Comparison of ENCODE assay signal across 9 cellular contexts in genomic region chr7:76191783-76192240, GRCh38. TPM values are rescaled to one million over a fixed set of nuclear protein-coding genes. Genes with fewer than 3 reads are reported as not detected.
DNase-seq lines count a peak whose midpoint lies in the region; ATAC-seq and TF ChIP-seq lines count a peak whose summit lies in the region.
"Had no signal": no experiment of that assay in that cellular context is flagged by ENCODE, and none has a peak within 500 bp of the region (broad histone marks: within the 10 kb centered on the region; RNA-seq: fewer than 3 reads in every experiment).

No MANE protein-coding gene starts in this region.

- intact Hi-C loops in gastrocnemius medialis (cut with DNase I; ENCODE audit: low total_unique reads) = no loop called here
- intact Hi-C loops in activated T-helper 2 cell treated with anti-CD3 and anti-CD28 coated beads, Interferon-gamma antibody, Interleukin-2, Interleukin-4, amounts not matched to agents 10 μg/mL and 5 μg/mL and 100 μg/mL, durations not matched to agents 14 hours and 24 hours and 36 hours (cut with micrococcal nuclease) = no loop called here

- H3K36me3 ChIP-seq in gastrocnemius medialis = no peaks in the 10 kb centered on the region

- H3K4me1 ChIP-seq in gastrocnemius medialis = no peaks in the 10 kb centered on the region

- no peaks in the 10 kb centered on the region for H3K9me3 ChIP-seq in gastrocnemius medialis

- no peak for ATAC-seq in gastrocnemius medialis
- ATAC-seq in GM21367 (IDR thresholded peaks at IDR 0.05; ENCODE audit: unreplicated experiment) = no peak

- no peaks in the 10 kb centered on the region for H3K9me3 Mint-ChIP-seq in activated T-helper 2 cell treated with anti-CD3 and anti-CD28 coated beads, Interferon-gamma antibody, Interleukin-2, Interleukin-4, amounts not matched to agents 10 μg/mL and 5 μg/mL and 100 μg/mL, durations not matched to agents 14 hours and 24 hours and 36 hours
- H3K9me3 Mint-ChIP-seq: nephron had no signal

- H3K27me3 ChIP-seq in gastrocnemius medialis = no peaks in the 10 kb centered on the region

- H3K4me3 ChIP-seq in gastrocnemius medialis = no peak overlapping the region

- H3K27ac ChIP-seq in gastrocnemius medialis = no peak overlapping the region

- peaks cover 4% of the 10 kb centered on the region for H3K27me3 Mint-ChIP-seq in activated T-helper 2 cell treated with anti-CD3 and anti-CD28 coated beads, Interferon-gamma antibody, Interleukin-2, Interleukin-4, amounts not matched to agents 10 μg/mL and 5 μg/mL and 100 μg/mL, durations not matched to agents 14 hours and 24 hours and 36 hours (ENCODE audit: low read depth)

- H3K36me3 Mint-ChIP-seq in activated T-helper 2 cell treated with anti-CD3 and anti-CD28 coated beads, Interferon-gamma antibody, Interleukin-2, Interleukin-4, amounts not matched to agents 10 μg/mL and 5 μg/mL and 100 μg/mL, durations not matched to agents 14 hours and 24 hours and 36 hours (ENCODE audit: low read depth) = no peaks in the 10 kb centered on the region

- H3K4me1 Mint-ChIP-seq in activated T-helper 2 cell treated with anti-CD3 and anti-CD28 coated beads, Interferon-gamma antibody, Interleukin-2, Interleukin-4, amounts not matched to agents 10 μg/mL and 5 μg/mL and 100 μg/mL, durations not matched to agents 14 hours and 24 hours and 36 hours (ENCODE audit: low read depth) = no peaks in the 10 kb centered on the region
- H3K4me1 Mint-ChIP-seq: nephron had no signal

- in situ Hi-C loops in gastrocnemius medialis (cut with MboI; ENCODE audit: low sequenced_read_pairs in 4 of 4) = loop anchor here in 1 of 4 donors (25.0 kb wide), 1 partner anchor 220 kb away; the partner anchor contains the start of genes SSC4D and ZP3

- no peak for TF ChIP-seq CTCF in gastrocnemius medialis (IDR thresholded peaks at IDR 0.05 in 4 of 5, conservative IDR thresholded peaks at IDR 0.05 in 1 of 5)

- no peak overlapping the region for H3K27ac Mint-ChIP-seq in activated T-helper 2 cell treated with anti-CD3 and anti-CD28 coated beads, Interferon-gamma antibody, Interleukin-2, Interleukin-4, amounts not matched to agents 10 μg/mL and 5 μg/mL and 100 μg/mL, durations not matched to agents 14 hours and 24 hours and 36 hours
- H3K27ac Mint-ChIP-seq: nephron had no signal

- no peak overlapping the region for H3K4me3 Mint-ChIP-seq in activated T-helper 2 cell treated with anti-CD3 and anti-CD28 coated beads, Interferon-gamma antibody, Interleukin-2, Interleukin-4, amounts not matched to agents 10 μg/mL and 5 μg/mL and 100 μg/mL, durations not matched to agents 14 hours and 24 hours and 36 hours (ENCODE audit: low read depth)
- H3K4me3 Mint-ChIP-seq: nephron had no signal

- no peak for TF ChIP-seq POLR2A in gastrocnemius medialis (IDR thresholded peaks at IDR 0.05)

- peak; percentile 71 for DNase-seq in ELF-1 (ENCODE audit: low read depth, low spot score)
- DNase-seq in LHCN-M2 (ENCODE audit: low read depth) = peak; percentile 71
- DNase-seq in SW480 (ENCODE audit: low spot score) = peak; percentile 81
- peak; percentile 3 for DNase-seq in kidney glomerular epithelial cell (lab: John Stamatoyannopoulos, UW)
- DNase-seq in activated naive CD4-positive, alpha-beta T cell treated with Interleukin-2 at 50 U/mL for 16 hours = no peak
- DNase-seq in gastrocnemius medialis = no peak
- DNase-seq in activated T-helper 2 cell treated with anti-CD3 and anti-CD28 coated beads, Interferon-gamma antibody, Interleukin-2, Interleukin-4, amounts not matched to agents 10 μg/mL and 5 μg/mL and 100 μg/mL, durations not matched to agents 14 hours and 24 hours and 36 hours (ENCODE audit: low spot score) = no peak

RNA-seq across cellular contexts. Expression of gene SRRM3, which starts 9.9 kb away (rescaled TPM):
- total RNA-seq in LHCN-M2 (2014; rRNA removed) = 0.40 and 1.3 TPM in 2 replicates
- 0.79 TPM for polyA plus RNA-seq in LHCN-M2 (2012)
- 1 to 10 TPM in 2 of 4 donors, under 1 TPM in 2; 0.53 to 1.2 (median 0.84) TPM for total RNA-seq in gastrocnemius medialis
- 0.11 and 0.23 TPM in 2 replicates for total RNA-seq in activated T-helper 2 cell treated with anti-CD3 and anti-CD28 coated beads, Interferon-gamma antibody, Interleukin-2, Interleukin-4, amounts not matched to agents 10 μg/mL and 5 μg/mL and 100 μg/mL, durations not matched to agents 14 hours and 24 hours and 36 hours

Comparison
In these comparisons a context has a peak if more than half of its experiments do, and no peak if none do; other contexts are left out.
1. DNase-seq: peak in ELF-1 (single experiment), LHCN-M2 (single experiment), SW480 (single experiment) and kidney glomerular epithelial cell (single experiment); none in activated naive CD4-positive, alpha-beta T cell treated with Interleukin-2 at 50 U/mL for 16 hours (single experiment), gastrocnemius medialis (0 of 2) and activated T-helper 2 cell treated with anti-CD3 and anti-CD28 coated beads, Interferon-gamma antibody, Interleukin-2, Interleukin-4, amounts not matched to agents 10 μg/mL and 5 μg/mL and 100 μg/mL, durations not matched to agents 14 hours and 24 hours and 36 hours (single experiment).